1 cellular context compared by ENCODE assay signal in genomic region chr1:232143315-232143886, GRCh38.
TF ChIP-seq lines count a peak whose summit lies in the region.

No MANE protein-coding gene starts in this region.

TF ChIP-seq in WTC11, 78 proteins besides CTCF, POLR2A, EP300 and RAD21 (continued from another document):
- TF ChIP-seq ZNF425 (CRISPR knock-in tag; conservative IDR thresholded peaks at IDR 0.05) (no peak), AR (CRISPR knock-in tag; IDR thresholded peaks at IDR 0.05) (peak; percentile 80), EMX1 (CRISPR knock-in tag; IDR thresholded peaks at IDR 0.05) (peak; percentile 95), PRDM15 (CRISPR knock-in tag; IDR thresholded peaks at IDR 0.05) (no peak), MLX (CRISPR knock-in tag; IDR thresholded peaks at IDR 0.05) (no peak), ZNF532 (CRISPR knock-in tag; IDR thresholded peaks at IDR 0.05; ENCODE audit: borderline replicate concordance) (peak; percentile 42; the same call in 1 of the 2 replicates), CDX4 (CRISPR knock-in tag; IDR thresholded peaks at IDR 0.05; ENCODE audit: borderline replicate concordance) (no peak), JUN (CRISPR knock-in tag; IDR thresholded peaks at IDR 0.05) (no peak), ERG (CRISPR knock-in tag; IDR thresholded peaks at IDR 0.05) (peak; percentile 68; the same call in 1 of the 2 replicates)
